Comparison of ENCODE assay signal across 17 cellular contexts in the genomic region with DNA sequence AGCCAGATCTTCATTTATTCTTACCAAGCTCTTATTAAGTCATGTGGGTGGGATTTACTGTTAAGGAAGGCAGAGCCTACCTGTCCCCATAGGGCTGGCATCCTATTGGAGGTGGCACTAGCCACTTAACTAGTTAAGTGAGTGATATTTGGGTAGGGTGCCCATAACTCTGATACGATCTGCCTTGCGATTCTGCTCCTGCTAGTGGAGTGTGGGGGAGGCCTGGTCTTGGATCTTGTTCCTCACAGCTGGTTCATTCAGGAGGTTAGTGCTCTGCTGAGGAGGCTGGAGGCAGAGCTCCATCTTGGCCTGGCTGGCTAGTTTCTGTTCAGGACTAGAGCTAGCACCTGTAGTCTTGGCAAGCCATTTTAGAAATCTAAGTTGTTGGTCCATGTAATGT. TPM values are rescaled to one million over a fixed set of nuclear protein-coding genes. Genes with fewer than 3 reads are reported as not detected.
DNase-seq lines count a peak whose midpoint lies in the region; ATAC-seq and TF ChIP-seq lines count a peak whose summit lies in the region.
"Had no signal": no experiment of that assay in that cellular context is flagged by ENCODE, and none has a peak within 500 bp of the region (broad histone marks: within the 10 kb centered on the region; RNA-seq: fewer than 3 reads in every experiment).

No MANE protein-coding gene starts in this region.

- no peak overlapping the region for H3K27ac ChIP-seq in BLaER1 treated with 17β-estradiol and CSF1 and Interleukin-3, amounts not matched to agents 10 nM and 100 nM
- H3K27ac ChIP-seq in CD4-positive, alpha-beta T cell (ENCODE audit: low read depth, low read length): no peak overlapping the region
- H3K27ac ChIP-seq: SK-N-MC had no signal

- peaks cover 0 to 21% (median 0%) of the 10 kb centered on the region in 11 experiments; a peak in 5 of 22 replicates for H3K36me3 ChIP-seq in BLaER1 treated with 17β-estradiol and CSF1 and Interleukin-3, amounts not matched to agents 10 nM and 100 nM

- no peak for DNase-seq in CD4-positive, alpha-beta T cell
- DNase-seq in NB4 (ENCODE audit: low read depth) (peak; percentile 31), cerebellar nuclear complex (lab: John Stamatoyannopoulos, UW) (no peak), anterior cingulate cortex (lab: John Stamatoyannopoulos, UW) (no peak), cerebellar cortex (ENCODE audit: low spot score) (no peak)
- DNase-seq in effector memory CD8-positive, alpha-beta T cell: no peak
- no peak for DNase-seq in stimulated activated naive CD4-positive, alpha-beta T cell (lab: John Stamatoyannopoulos, UW)
- DNase-seq: COR-L47, KBM-7, NCI-H1092, NCI-H2107, NCI-H446 treated with DMSO at 0.1 percent for 48 hours, NCI-H748 treated with DMSO at 0.1 percent for 48 hours had no signal

- no peaks in the 10 kb centered on the region for H3K27me3 Mint-ChIP-seq in CD4-positive, alpha-beta T cell
- H3K27me3 Mint-ChIP-seq in effector memory CD8-positive, alpha-beta T cell: no peaks in the 10 kb centered on the region
- H3K27me3 Mint-ChIP-seq: B cell had no signal

- ATAC-seq in CD4-positive, alpha-beta T cell (ENCODE audit: poor library complexity): no peak
- no peak for ATAC-seq in effector memory CD8-positive, alpha-beta T cell (replicated peaks)
- ATAC-seq: Right ventricle myocardium inferior had no signal

- no peaks in the 10 kb centered on the region for H3K36me3 Mint-ChIP-seq in CD4-positive, alpha-beta T cell (ENCODE audit: low read depth)
- H3K36me3 Mint-ChIP-seq in effector memory CD8-positive, alpha-beta T cell (ENCODE audit: insufficient read depth): peaks cover 10% of the 10 kb centered on the region

- H3K27me3 ChIP-seq in BLaER1 treated with 17β-estradiol and CSF1 and Interleukin-3, amounts not matched to agents 10 nM and 100 nM: no peaks in the 10 kb centered on the region
- H3K27me3 ChIP-seq in CD4-positive, alpha-beta T cell (ENCODE audit: control insufficient read depth, insufficient read depth, low read length): no peaks in the 10 kb centered on the region

- peaks cover 94 to 100% (median 100%) of the 10 kb centered on the region in 11 experiments for H4K20me1 ChIP-seq in BLaER1 treated with 17β-estradiol and CSF1 and Interleukin-3, amounts not matched to agents 10 nM and 100 nM

- peak overlapping the region; percentile 28 for H3K4me3 Mint-ChIP-seq in CD4-positive, alpha-beta T cell
- no peak overlapping the region for H3K4me3 Mint-ChIP-seq in effector memory CD8-positive, alpha-beta T cell
- H3K4me3 Mint-ChIP-seq: B cell had no signal

- TF ChIP-seq CTCF in CD4-positive, alpha-beta T cell (IDR thresholded peaks at IDR 0.05): no peak
- TF ChIP-seq CTCF in NB4 (IDR thresholded peaks at IDR 0.05; ENCODE audit: low read depth, low read length): no peak

- peak overlapping the region in 7 of 11 experiments; percentile 4 to 97 (median 30); a peak in 6 of 22 replicates for H3K4me2 ChIP-seq in BLaER1 treated with 17β-estradiol and CSF1 and Interleukin-3, amounts not matched to agents 10 nM and 100 nM

- H3K4me3 ChIP-seq in BLaER1 treated with 17β-estradiol and CSF1 and Interleukin-3, amounts not matched to agents 10 nM and 100 nM: no peak overlapping the region
- no peak overlapping the region for H3K4me3 ChIP-seq in NB4 (ENCODE audit: low read depth, low read length)
- H3K4me3 ChIP-seq: SK-N-MC had no signal

- H3K4me1 Mint-ChIP-seq in CD4-positive, alpha-beta T cell (ENCODE audit: low read depth): peaks cover 79% of the 10 kb centered on the region
- H3K4me1 Mint-ChIP-seq in effector memory CD8-positive, alpha-beta T cell (ENCODE audit: low read depth in 2 of 2): peaks cover 61 to 62% of the 10 kb centered on the region in 2 donors

- no peak for TF ChIP-seq POLR2A in NB4 (IDR thresholded peaks at IDR 0.05; ENCODE audit: extremely low read depth, insufficient read length)

- POLR2A ChIA-PET in CD4-positive, alpha-beta T cell (lab: Charles Lee): interaction anchor here (0.6 to 9.1 kb wide), 4 partner anchors 8 to 119 kb away, joined by 3 to 106 read pairs (median 4); partner anchors contain the start of genes BAHD1 and RPUSD2

- peaks cover 50 to 66% (median 56%) of the 10 kb centered on the region in 10 experiments for H3K4me1 ChIP-seq in BLaER1 treated with 17β-estradiol and CSF1 and Interleukin-3, amounts not matched to agents 10 nM and 100 nM

- no peak overlapping the region for H3K9ac ChIP-seq in BLaER1 treated with 17β-estradiol and CSF1 and Interleukin-3, amounts not matched to agents 10 nM and 100 nM

- H3K9me3 ChIP-seq in BLaER1 treated with 17β-estradiol and CSF1 and Interleukin-3, amounts not matched to agents 10 nM and 100 nM (replicated peaks in 1 of 11): no peaks in the 10 kb centered on the region
- no peaks in the 10 kb centered on the region for H3K9me3 ChIP-seq in CD4-positive, alpha-beta T cell (ENCODE audit: control insufficient read depth, low read length)

- H3K9me3 Mint-ChIP-seq in CD4-positive, alpha-beta T cell: no peaks in the 10 kb centered on the region
- H3K9me3 Mint-ChIP-seq in effector memory CD8-positive, alpha-beta T cell: no peaks in the 10 kb centered on the region

- CTCF ChIA-PET in CD4-positive, alpha-beta T cell (lab: Charles Lee): interaction anchor here (1.0 kb wide), 1 partner anchor 21 kb away, joined by 3 read pairs; the partner anchor contains the start of gene CHST14

- intact Hi-C loops in CD4-positive, alpha-beta T cell (cut with DNase I, micrococcal nuclease): loop anchor here in 1 of 2 experiments (5.0 kb wide), 1 partner anchor 117 kb away; the partner anchor contains the start of genes CCDC32 and RPUSD2

- peak overlapping the region; percentile 31 for H3K27ac Mint-ChIP-seq in CD4-positive, alpha-beta T cell
- H3K27ac Mint-ChIP-seq in effector memory CD8-positive, alpha-beta T cell: peak overlapping the region; percentile 85 to 86
- H3K27ac Mint-ChIP-seq: B cell had no signal

RNA-seq across cellular contexts. Expression of gene BAHD1, which starts 9.3 kb away (rescaled TPM):
- total RNA-seq in CD4-positive, alpha-beta T cell: 10 to 100 TPM; 20.3 to 21.5 TPM

RNA-seq across cellular contexts. Expression of gene CHST14, which starts 20.7 kb away (rescaled TPM):
- total RNA-seq in CD4-positive, alpha-beta T cell: 1 to 10 TPM; 4.6 to 5.1 TPM

RNA-seq across cellular contexts. Expression of gene IVD, which starts 44.5 kb away (rescaled TPM):
- total RNA-seq in CD4-positive, alpha-beta T cell: 10 to 100 TPM; 30.7 to 31.9 TPM
